In the genomic region with DNA sequence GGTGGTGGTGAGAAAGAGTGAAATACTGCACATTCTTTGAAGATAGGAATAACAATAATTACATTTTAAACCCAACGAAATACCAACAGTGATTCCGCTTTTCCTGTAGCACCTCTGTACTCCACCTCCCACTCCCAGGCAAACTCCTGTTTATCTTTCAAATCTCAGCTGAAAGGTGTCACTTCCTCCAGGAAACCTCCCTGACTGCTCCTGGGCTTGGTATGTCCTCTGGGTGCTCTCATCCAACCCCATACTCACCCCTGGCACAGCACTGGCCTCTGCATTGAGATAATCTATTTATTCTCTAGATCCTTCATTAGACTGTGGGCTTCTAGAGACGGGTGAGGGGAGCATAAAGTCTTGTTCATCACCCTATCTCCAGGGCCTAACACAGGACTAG, we compare ENCODE assay signal across 17 cellular contexts.
DNase-seq lines count a peak whose midpoint lies in the region; ATAC-seq and TF ChIP-seq lines count a peak whose summit lies in the region.
"Had no signal": no experiment of that assay in that cellular context is flagged by ENCODE, and none has a peak within 500 bp of the region (broad histone marks: within the 10 kb centered on the region; RNA-seq: fewer than 3 reads in every experiment).

No MANE protein-coding gene starts in this region.

- peak overlapping the region; percentile 65 for H3K27ac Mint-ChIP-seq in HFFc6
- no peak overlapping the region for H3K27ac Mint-ChIP-seq in activated T-cell treated with anti-CD3 and anti-CD28 coated beads, Interleukin-2, amount 50 U/mL, for 72 hours

- peaks cover 15% of the 10 kb centered on the region for H3K27me3 Mint-ChIP-seq in HFFc6 (ENCODE audit: insufficient read depth)
- no peaks in the 10 kb centered on the region for H3K27me3 Mint-ChIP-seq in activated T-cell treated with anti-CD3 and anti-CD28 coated beads, Interleukin-2, amount 50 U/mL, for 4 hours (ENCODE audit: low read depth)
- no peaks in the 10 kb centered on the region for H3K27me3 Mint-ChIP-seq in activated T-cell treated with anti-CD3 and anti-CD28 coated beads, Interleukin-2, amount 50 U/mL, for 72 hours (ENCODE audit: low read depth)

- H3K4me2 ChIP-seq in hepatocyte = no peak overlapping the region

- TF ChIP-seq CTCF in HFFc6 (IDR thresholded peaks at IDR 0.05) (no peak), foreskin keratinocyte (conservative IDR thresholded peaks at IDR 0.05) (no peak), hepatocyte (IDR thresholded peaks at IDR 0.05; ENCODE audit: poor library complexity) (no peak)

- H3K4me3 ChIP-seq in SJSA1 (no peak overlapping the region), skin epidermis (no peak overlapping the region), hepatocyte (no peak overlapping the region)
- H3K4me3 ChIP-seq: GM12878 had no signal

- H3K4me1 ChIP-seq in SJSA1 (replicated peaks) = peaks cover 35% of the 10 kb centered on the region
- H3K4me1 ChIP-seq in foreskin keratinocyte = peaks cover 23% of the 10 kb centered on the region
- no peaks in the 10 kb centered on the region for H3K4me1 ChIP-seq in hepatocyte (ENCODE audit: insufficient read depth)

- H3K36me3 Mint-ChIP-seq in HFFc6 (ENCODE audit: low read depth) = peaks cover 41% of the 10 kb centered on the region
- no peaks in the 10 kb centered on the region for H3K36me3 Mint-ChIP-seq in activated T-cell treated with anti-CD3 and anti-CD28 coated beads, Interleukin-2, amount 50 U/mL, for 4 hours (ENCODE audit: insufficient read depth)
- peaks cover 0 to 5% of the 10 kb centered on the region in 2 donors for H3K36me3 Mint-ChIP-seq in activated T-cell treated with anti-CD3 and anti-CD28 coated beads, Interleukin-2, amount 50 U/mL, for 72 hours (ENCODE audit: insufficient read depth in 2 of 2)

- no peaks in the 10 kb centered on the region for H3K4me1 Mint-ChIP-seq in HFFc6 (ENCODE audit: low read depth)
- H3K4me1 Mint-ChIP-seq in activated T-cell treated with anti-CD3 and anti-CD28 coated beads, Interleukin-2, amount 50 U/mL, for 4 hours (ENCODE audit: low read depth) = no peaks in the 10 kb centered on the region
- H3K4me1 Mint-ChIP-seq in activated T-cell treated with anti-CD3 and anti-CD28 coated beads, Interleukin-2, amount 50 U/mL, for 72 hours (ENCODE audit: low read depth) = no peaks in the 10 kb centered on the region
- H3K4me1 Mint-ChIP-seq: CD14-positive monocyte had no signal

- no peaks in the 10 kb centered on the region for H3K79me2 ChIP-seq in hepatocyte

- H3K27ac ChIP-seq in SJSA1 (peak overlapping the region; percentile 92), foreskin keratinocyte (peak overlapping the region; percentile 26), skin epidermis (peak overlapping the region in 12 of 21 experiments; percentile 11 to 73 (median 46)), hepatocyte (no peak overlapping the region)

- DNase-seq in HFFc6 (no peak), SJSA1 (ENCODE audit: low read depth in 1 of 2, low spot score in 2 of 2) (peak in 1 of 2 experiments; percentile 65), foreskin keratinocyte (no peak), hepatocyte (ENCODE audit: low spot score) (no peak), EL (no peak)
- no peak for DNase-seq in activated T-cell treated with anti-CD3 and anti-CD28 coated beads, Interleukin-2, amount 50 U/mL, for 4 hours
- no peak for DNase-seq in activated T-cell treated with anti-CD3 and anti-CD28 coated beads, Interleukin-2, amount 50 U/mL, for 72 hours
- DNase-seq: ACHN; AML-193; DMS 273 treated with DMSO at 0.1 percent for 48 hours; GF-D8; NCI-H1092 treated with DMSO at 0.1 percent for 48 hours; NK-92 treated with Interleukin-12 subunit alpha and Interleukin-12 subunit beta, amount 100 ng/mL, for 24 hours; SHP77 treated with DMSO at 0.1 percent for 48 hours had no signal

- no peaks in the 10 kb centered on the region for H3K27me3 ChIP-seq in SJSA1 (replicated peaks)
- H3K27me3 ChIP-seq in foreskin keratinocyte = no peaks in the 10 kb centered on the region
- no peaks in the 10 kb centered on the region for H3K27me3 ChIP-seq in hepatocyte

- H3K9me2 ChIP-seq in hepatocyte (replicated peaks; ENCODE audit: insufficient read depth) = no peaks in the 10 kb centered on the region

- H2AFZ ChIP-seq in hepatocyte = no peak overlapping the region

- peak overlapping the region; percentile 5; the same call in 1 of the 2 replicates for H3K4me3 Mint-ChIP-seq in HFFc6
- no peak overlapping the region for H3K4me3 Mint-ChIP-seq in activated T-cell treated with anti-CD3 and anti-CD28 coated beads, Interleukin-2, amount 50 U/mL, for 4 hours
- H3K4me3 Mint-ChIP-seq in activated T-cell treated with anti-CD3 and anti-CD28 coated beads, Interleukin-2, amount 50 U/mL, for 72 hours = no peak overlapping the region
- H3K4me3 Mint-ChIP-seq: CD14-positive monocyte had no signal

- WGBS in hepatocyte (ENCODE audit: low lambda C conversion rate, missing lambda C conversion rate) = 82% methylated on average over 3 of the region's 3 CpGs

- no peaks in the 10 kb centered on the region for H3K9me3 Mint-ChIP-seq in HFFc6
- H3K9me3 Mint-ChIP-seq in activated T-cell treated with anti-CD3 and anti-CD28 coated beads, Interleukin-2, amount 50 U/mL, for 4 hours = no peaks in the 10 kb centered on the region
- no peaks in the 10 kb centered on the region for H3K9me3 Mint-ChIP-seq in activated T-cell treated with anti-CD3 and anti-CD28 coated beads, Interleukin-2, amount 50 U/mL, for 72 hours

- no peak for ATAC-seq in foreskin keratinocyte
- ATAC-seq in activated T-cell treated with anti-CD3 and anti-CD28 coated beads, Interleukin-2, amount 50 U/mL, for 4 hours = no peak
- ATAC-seq in activated T-cell treated with anti-CD3 and anti-CD28 coated beads, Interleukin-2, amount 50 U/mL, for 72 hours (replicated peaks in 1 of 2) = no peak
- ATAC-seq: GM12878 had no signal

- peaks cover 88% of the 10 kb centered on the region for H3K36me3 ChIP-seq in SJSA1
- H3K36me3 ChIP-seq in hepatocyte (replicated peaks; ENCODE audit: insufficient read depth, low read depth) = no peaks in the 10 kb centered on the region

- no peaks in the 10 kb centered on the region for H3K9me3 ChIP-seq in SJSA1 (replicated peaks)
- H3K9me3 ChIP-seq in hepatocyte (ENCODE audit: low read depth) = no peaks in the 10 kb centered on the region

- H4K20me1 ChIP-seq in hepatocyte (ENCODE audit: insufficient read depth, poor library complexity, severe bottlenecking) = no peaks in the 10 kb centered on the region
